Comparison of ENCODE assay signal across 14 cellular contexts in genomic region chr11:74951241-74951640, GRCh38. TPM values are rescaled to one million over a fixed set of nuclear protein-coding genes. Genes with fewer than 3 reads are reported as not detected.
DNase-seq lines count a peak whose midpoint lies in the region; ATAC-seq and TF ChIP-seq lines count a peak whose summit lies in the region.
"Had no signal": no experiment of that assay in that cellular context is flagged by ENCODE, and none has a peak within 500 bp of the region (broad histone marks: within the 10 kb centered on the region; RNA-seq: fewer than 3 reads in every experiment).

No MANE protein-coding gene starts in this region.

- CTCF ChIA-PET in activated naive CD4-positive, alpha-beta T cell treated with anti-CD3 and anti-CD28 coated beads, Interleukin-2, amount 10 ng/mL, durations not matched to agents 7 days and 5 days (lab: Charles Lee): no interaction called here

- no peak for TF ChIP-seq POLR2A in NB4 (IDR thresholded peaks at IDR 0.05; ENCODE audit: extremely low read depth, insufficient read length)

- no peaks in the 10 kb centered on the region for H3K9me3 Mint-ChIP-seq in activated naive CD4-positive, alpha-beta T cell treated with anti-CD3 and anti-CD28 coated beads, Interleukin-2, amount 10 ng/mL, durations not matched to agents 7 days and 5 days
- H3K9me3 Mint-ChIP-seq in dendritic cell treated with granulocyte-macrophage colony-stimulating factor and Interleukin-4, amounts not matched to agents 40 ng/mL and 50 ng/mL, for 4 days: no peaks in the 10 kb centered on the region
- H3K9me3 Mint-ChIP-seq in stimulated activated effector memory CD8-positive, alpha-beta T cell treated with anti-CD3 and anti-CD28 coated beads, Interleukin-12 subunit alpha, Interleukin-12 subunit beta, amount 100 ng/mL, for 72 hours: no peaks in the 10 kb centered on the region

- no peak for DNase-seq in activated naive CD4-positive, alpha-beta T cell treated with anti-CD3 and anti-CD28 coated beads, Interleukin-2, amount 10 ng/mL, durations not matched to agents 7 days and 5 days
- DNase-seq in activated naive CD4-positive, alpha-beta T cell (lab: John Stamatoyannopoulos, UW): no peak
- DNase-seq in NB4 (ENCODE audit: low read depth) (no peak), SJCRH30 (no peak)
- no peak for DNase-seq in stimulated activated effector memory CD8-positive, alpha-beta T cell treated with anti-CD3 and anti-CD28 coated beads, Interleukin-12 subunit alpha, Interleukin-12 subunit beta, amount 100 ng/mL, for 72 hours (ENCODE audit: low spot score in 2 of 2)
- DNase-seq: lower lobe of right lung, NCI-H1048, NCI-H524, tibial artery had no signal

- H3K36me3 Mint-ChIP-seq in activated naive CD4-positive, alpha-beta T cell treated with anti-CD3 and anti-CD28 coated beads, Interleukin-2, amount 10 ng/mL, durations not matched to agents 7 days and 5 days: peaks cover 39% of the 10 kb centered on the region
- H3K36me3 Mint-ChIP-seq in dendritic cell treated with granulocyte-macrophage colony-stimulating factor and Interleukin-4, amounts not matched to agents 40 ng/mL and 50 ng/mL, for 4 days (ENCODE audit: low read depth): peaks cover 67% of the 10 kb centered on the region
- peaks cover 76% of the 10 kb centered on the region for H3K36me3 Mint-ChIP-seq in stimulated activated effector memory CD8-positive, alpha-beta T cell treated with anti-CD3 and anti-CD28 coated beads, Interleukin-12 subunit alpha, Interleukin-12 subunit beta, amount 100 ng/mL, for 72 hours

- H3K27ac Mint-ChIP-seq in activated naive CD4-positive, alpha-beta T cell treated with anti-CD3 and anti-CD28 coated beads, Interleukin-2, amount 10 ng/mL, durations not matched to agents 7 days and 5 days: no peak overlapping the region
- peak overlapping the region; percentile 50 for H3K27ac Mint-ChIP-seq in dendritic cell treated with granulocyte-macrophage colony-stimulating factor and Interleukin-4, amounts not matched to agents 40 ng/mL and 50 ng/mL, for 4 days
- H3K27ac Mint-ChIP-seq in stimulated activated effector memory CD8-positive, alpha-beta T cell treated with anti-CD3 and anti-CD28 coated beads, Interleukin-12 subunit alpha, Interleukin-12 subunit beta, amount 100 ng/mL, for 72 hours: peak overlapping the region; percentile 97

- no peaks in the 10 kb centered on the region for H3K27me3 Mint-ChIP-seq in activated naive CD4-positive, alpha-beta T cell treated with anti-CD3 and anti-CD28 coated beads, Interleukin-2, amount 10 ng/mL, durations not matched to agents 7 days and 5 days
- no peaks in the 10 kb centered on the region for H3K27me3 Mint-ChIP-seq in dendritic cell treated with granulocyte-macrophage colony-stimulating factor and Interleukin-4, amounts not matched to agents 40 ng/mL and 50 ng/mL, for 4 days

- H3K27me3 ChIP-seq in SJCRH30: no peaks in the 10 kb centered on the region
- H3K27me3 ChIP-seq: tibial artery had no signal

- no peaks in the 10 kb centered on the region for H3K9me3 ChIP-seq in SJCRH30 (replicated peaks)
- H3K9me3 ChIP-seq: HAP-1, lower lobe of right lung, tibial artery had no signal

- peaks cover 17% of the 10 kb centered on the region for H3K36me3 ChIP-seq in SJCRH30
- H3K36me3 ChIP-seq: tibial artery had no signal

- TF ChIP-seq CTCF in NB4 (IDR thresholded peaks at IDR 0.05; ENCODE audit: low read depth, low read length): no peak

- H3K4me3 Mint-ChIP-seq in activated naive CD4-positive, alpha-beta T cell treated with anti-CD3 and anti-CD28 coated beads, Interleukin-2, amount 10 ng/mL, durations not matched to agents 7 days and 5 days: peak overlapping the region; percentile 91
- no peak overlapping the region for H3K4me3 Mint-ChIP-seq in dendritic cell treated with granulocyte-macrophage colony-stimulating factor and Interleukin-4, amounts not matched to agents 40 ng/mL and 50 ng/mL, for 4 days
- H3K4me3 Mint-ChIP-seq in stimulated activated effector memory CD8-positive, alpha-beta T cell treated with anti-CD3 and anti-CD28 coated beads, Interleukin-12 subunit alpha, Interleukin-12 subunit beta, amount 100 ng/mL, for 72 hours: peak overlapping the region; percentile 85

- peaks cover 5% of the 10 kb centered on the region; the same call in 1 of the 2 replicates for H3K4me1 ChIP-seq in SJCRH30

- H3K27ac ChIP-seq in SJCRH30: no peak overlapping the region
- H3K27ac ChIP-seq: lower lobe of right lung, tibial artery had no signal

- peak overlapping the region; percentile 89 for H3K4me3 ChIP-seq in NB4 (ENCODE audit: low read depth, low read length)
- no peak overlapping the region for H3K4me3 ChIP-seq in SJCRH30

- ATAC-seq in stimulated activated effector memory CD8-positive, alpha-beta T cell treated with anti-CD3 and anti-CD28 coated beads, Interleukin-12 subunit alpha, Interleukin-12 subunit beta, amount 100 ng/mL, for 72 hours: no peak
- ATAC-seq in HG02840 (IDR thresholded peaks at IDR 0.05; ENCODE audit: low FRiP score, unreplicated experiment) (no peak), HG03520 (IDR thresholded peaks at IDR 0.05; ENCODE audit: unreplicated experiment) (no peak)
- ATAC-seq: lower lobe of right lung, sciatic nerve had no signal

- H3K4me1 Mint-ChIP-seq in activated naive CD4-positive, alpha-beta T cell treated with anti-CD3 and anti-CD28 coated beads, Interleukin-2, amount 10 ng/mL, durations not matched to agents 7 days and 5 days: peaks cover 52% of the 10 kb centered on the region
- peaks cover 49% of the 10 kb centered on the region for H3K4me1 Mint-ChIP-seq in dendritic cell treated with granulocyte-macrophage colony-stimulating factor and Interleukin-4, amounts not matched to agents 40 ng/mL and 50 ng/mL, for 4 days (ENCODE audit: low read depth)
- peaks cover 65% of the 10 kb centered on the region for H3K4me1 Mint-ChIP-seq in stimulated activated effector memory CD8-positive, alpha-beta T cell treated with anti-CD3 and anti-CD28 coated beads, Interleukin-12 subunit alpha, Interleukin-12 subunit beta, amount 100 ng/mL, for 72 hours

- intact Hi-C loops in dendritic cell treated with granulocyte-macrophage colony-stimulating factor and Interleukin-4, amounts not matched to agents 40 ng/mL and 50 ng/mL, for 4 days (cut with micrococcal nuclease): no loop called here

RNA-seq across cellular contexts. Expression of gene SPCS2, which starts 2.2 kb away (rescaled TPM):
- total RNA-seq in SJCRH30 (2014; rRNA removed; shearing (Covaris generic)): 61.3 and 77.8 TPM in 2 replicates

RNA-seq across cellular contexts. Expression of gene XRRA1, which starts 2.4 kb away (rescaled TPM):
- 4.9 and 5.7 TPM in 2 replicates for total RNA-seq in SJCRH30 (2014; rRNA removed; shearing (Covaris generic))

RNA-seq across cellular contexts. Expression of gene NEU3, which starts 37.5 kb away (rescaled TPM):
- total RNA-seq in SJCRH30 (2014; rRNA removed; shearing (Covaris generic)): 10.4 and 10.8 TPM in 2 replicates
